Comparison of ENCODE assay signal across 13 cellular contexts in the genomic region with DNA sequence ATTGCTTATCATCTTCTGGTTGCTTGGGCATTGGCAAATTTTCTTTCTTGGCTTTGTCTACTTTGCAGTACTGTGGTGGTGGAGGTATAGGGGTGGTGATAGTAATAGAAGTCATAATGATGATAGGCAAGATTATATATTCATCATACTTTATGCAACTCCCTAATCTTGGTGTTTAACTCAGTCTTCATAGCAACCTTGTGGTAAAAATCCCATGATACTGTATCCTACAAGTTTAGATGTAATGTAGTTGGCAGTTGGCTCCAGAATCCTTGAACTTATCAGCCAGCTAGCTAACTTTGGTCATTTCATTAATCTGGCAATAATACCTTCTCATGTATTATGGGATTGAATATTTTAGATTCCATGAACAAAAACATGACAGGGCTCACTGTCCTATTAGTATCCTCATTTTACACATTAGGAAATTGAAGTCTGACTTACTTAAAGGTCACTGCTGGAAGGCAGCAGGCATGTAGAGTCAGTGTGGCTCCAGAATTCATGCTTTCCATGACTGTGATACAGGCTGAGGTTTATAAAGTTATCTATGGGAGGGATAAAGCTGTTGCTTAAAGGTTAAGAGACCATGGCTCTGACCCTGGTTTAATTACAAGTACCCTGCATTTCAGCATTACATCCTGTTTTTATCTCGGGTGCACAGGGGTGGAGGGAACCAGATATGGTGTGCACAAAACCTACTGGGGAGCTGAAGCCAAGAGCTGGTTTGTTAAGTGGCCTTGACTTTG.
"Had no signal": no experiment of that assay in that cellular context is flagged by ENCODE, and none has a peak within 500 bp of the region (broad histone marks: within the 10 kb centered on the region; RNA-seq: fewer than 3 reads in every experiment).

No MANE protein-coding gene starts in this region.

- DNase-seq: activated CD4-positive, alpha-beta T cell treated with anti-CD3 and anti-CD28 coated beads for 48 hours; activated CD8-positive, alpha-beta memory T cell treated with anti-CD3 and anti-CD28 coated beads, Interleukin-2, amount 50 U/mL, for 48 hours; activated CD8-positive, alpha-beta T cell treated with anti-CD3 and anti-CD28 coated beads, Interleukin-2, amount 10 ng/mL, durations not matched to agents 7 days and 5 days; activated naive CD4-positive, alpha-beta T cell; caudate nucleus; effector memory CD8-positive, alpha-beta T cell; left cardiac atrium had no signal

- ATAC-seq: activated CD8-positive, alpha-beta T cell treated with anti-CD3 and anti-CD28 coated beads, Interleukin-2, amount 10 ng/mL, durations not matched to agents 7 days and 5 days; effector memory CD8-positive, alpha-beta T cell; natural killer cell treated with Interleukin-12 subunit alpha and Interleukin-12 subunit beta and Interleukin-15 and Interleukin-18, amount 100 ng/mL, for 72 hours; stimulated activated effector memory CD8-positive, alpha-beta T cell treated with anti-CD3 and anti-CD28 coated beads, Interleukin-12 subunit alpha, Interleukin-12 subunit beta, amount 100 ng/mL, for 72 hours; WTC11 had no signal

- H3K27ac Mint-ChIP-seq: activated CD8-positive, alpha-beta T cell treated with anti-CD3 and anti-CD28 coated beads, Interleukin-2, amount 10 ng/mL, durations not matched to agents 7 days and 5 days; effector memory CD8-positive, alpha-beta T cell; natural killer cell treated with Interleukin-12 subunit alpha and Interleukin-12 subunit beta and Interleukin-15 and Interleukin-18, amount 100 ng/mL, for 72 hours; stimulated activated effector memory CD8-positive, alpha-beta T cell treated with anti-CD3 and anti-CD28 coated beads, Interleukin-12 subunit alpha, Interleukin-12 subunit beta, amount 100 ng/mL, for 72 hours; type B pancreatic cell; WTC11 had no signal

- H3K4me3 Mint-ChIP-seq: activated CD8-positive, alpha-beta T cell treated with anti-CD3 and anti-CD28 coated beads, Interleukin-2, amount 10 ng/mL, durations not matched to agents 7 days and 5 days; effector memory CD8-positive, alpha-beta T cell; natural killer cell treated with Interleukin-12 subunit alpha and Interleukin-12 subunit beta and Interleukin-15 and Interleukin-18, amount 100 ng/mL, for 72 hours; stimulated activated effector memory CD8-positive, alpha-beta T cell treated with anti-CD3 and anti-CD28 coated beads, Interleukin-12 subunit alpha, Interleukin-12 subunit beta, amount 100 ng/mL, for 72 hours; type B pancreatic cell; WTC11 had no signal

- H3K4me1 Mint-ChIP-seq: stimulated activated effector memory CD8-positive, alpha-beta T cell treated with anti-CD3 and anti-CD28 coated beads, Interleukin-12 subunit alpha, Interleukin-12 subunit beta, amount 100 ng/mL, for 72 hours had no signal

- H3K4me3 ChIP-seq: SK-N-MC, skin epidermis had no signal

- H3K9me3 Mint-ChIP-seq: type B pancreatic cell, WTC11 had no signal

- H3K27me3 Mint-ChIP-seq: effector memory CD8-positive, alpha-beta T cell; natural killer cell treated with Interleukin-12 subunit alpha and Interleukin-12 subunit beta and Interleukin-15 and Interleukin-18, amount 100 ng/mL, for 72 hours; type B pancreatic cell had no signal

- H3K27ac ChIP-seq: SK-N-MC, skin epidermis had no signal

- H3K36me3 Mint-ChIP-seq: natural killer cell treated with Interleukin-12 subunit alpha and Interleukin-12 subunit beta and Interleukin-15 and Interleukin-18, amount 100 ng/mL, for 72 hours; stimulated activated effector memory CD8-positive, alpha-beta T cell treated with anti-CD3 and anti-CD28 coated beads, Interleukin-12 subunit alpha, Interleukin-12 subunit beta, amount 100 ng/mL, for 72 hours; type B pancreatic cell; WTC11 had no signal
